ENCODE assay signal across 8 cellular contexts in genomic region chr5:150209020-150209635, GRCh38. TPM values are rescaled to one million over a fixed set of nuclear protein-coding genes. Genes with fewer than 3 reads are reported as not detected.
DNase-seq lines count a peak whose midpoint lies in the region; ATAC-seq lines count a peak whose summit lies in the region.

No MANE protein-coding gene starts in this region.

- no peak for ATAC-seq in HG03108 (IDR thresholded peaks at IDR 0.05; ENCODE audit: unreplicated experiment)

- no peak overlapping the region for H3K27ac Mint-ChIP-seq in T-helper 2 cell treated with Interferon-gamma antibody and Interleukin-4, amounts not matched to agents 5 μg/mL and 100 μg/mL, for 36 hours
- H3K27ac Mint-ChIP-seq in activated T-helper 1 cell treated with anti-CD3 and anti-CD28 coated beads, Interleukin-12 subunit alpha, Interleukin-12 subunit beta, Interleukin-2, Interleukin-4 antibody, amounts not matched to agents 30 ng/mL and 10 ng/mL and 1 ng/mL, durations not matched to agents 14 hours and 24 hours and 36 hours = no peak overlapping the region

- peaks cover 5% of the 10 kb centered on the region for H3K4me1 Mint-ChIP-seq in T-helper 2 cell treated with Interferon-gamma antibody and Interleukin-4, amounts not matched to agents 5 μg/mL and 100 μg/mL, for 36 hours (ENCODE audit: low read depth)
- peaks cover 9% of the 10 kb centered on the region for H3K4me1 Mint-ChIP-seq in activated T-helper 1 cell treated with anti-CD3 and anti-CD28 coated beads, Interleukin-12 subunit alpha, Interleukin-12 subunit beta, Interleukin-2, Interleukin-4 antibody, amounts not matched to agents 30 ng/mL and 10 ng/mL and 1 ng/mL, durations not matched to agents 14 hours and 24 hours and 36 hours (ENCODE audit: low read depth)

- intact Hi-C loops in activated T-helper 1 cell treated with anti-CD3 and anti-CD28 coated beads, Interleukin-12 subunit alpha, Interleukin-12 subunit beta, Interleukin-2, Interleukin-4 antibody, amounts not matched to agents 30 ng/mL and 10 ng/mL and 1 ng/mL, durations not matched to agents 14 hours and 24 hours and 36 hours (cut with micrococcal nuclease) = no loop called here

- no peaks in the 10 kb centered on the region for H3K9me3 Mint-ChIP-seq in T-helper 2 cell treated with Interferon-gamma antibody and Interleukin-4, amounts not matched to agents 5 μg/mL and 100 μg/mL, for 36 hours
- H3K9me3 Mint-ChIP-seq in activated T-helper 1 cell treated with anti-CD3 and anti-CD28 coated beads, Interleukin-12 subunit alpha, Interleukin-12 subunit beta, Interleukin-2, Interleukin-4 antibody, amounts not matched to agents 30 ng/mL and 10 ng/mL and 1 ng/mL, durations not matched to agents 14 hours and 24 hours and 36 hours = no peaks in the 10 kb centered on the region

- H3K4me3 Mint-ChIP-seq in T-helper 2 cell treated with Interferon-gamma antibody and Interleukin-4, amounts not matched to agents 5 μg/mL and 100 μg/mL, for 36 hours = no peak overlapping the region
- H3K4me3 Mint-ChIP-seq in activated T-helper 1 cell treated with anti-CD3 and anti-CD28 coated beads, Interleukin-12 subunit alpha, Interleukin-12 subunit beta, Interleukin-2, Interleukin-4 antibody, amounts not matched to agents 30 ng/mL and 10 ng/mL and 1 ng/mL, durations not matched to agents 14 hours and 24 hours and 36 hours = no peak overlapping the region

- DNase-seq in NCI-H2107 (lab: John Stamatoyannopoulos, UW) = peak; percentile 1
- no peak for DNase-seq in NCI-H2107 treated with DMSO at 0.1 percent for 48 hours (lab: John Stamatoyannopoulos, UW; ENCODE audit: unreplicated experiment)
- peak; percentile 5 for DNase-seq in T-helper 2 cell treated with Interferon-gamma antibody and Interleukin-4, amounts not matched to agents 5 μg/mL and 100 μg/mL, for 36 hours (ENCODE audit: low spot score)
- peak; percentile 42 for DNase-seq in fibroblast of gingiva (ENCODE audit: low read depth)
- peak; percentile 12 for DNase-seq in stimulated activated CD8-positive, alpha-beta memory T cell treated with anti-CD3 and anti-CD28 coated beads, Interleukin-4, amount 100 ng/mL, for 24 hours (ENCODE audit: low read depth)
- DNase-seq in NCI-H226 = no peak
- no peak for DNase-seq in activated T-helper 1 cell treated with anti-CD3 and anti-CD28 coated beads, Interleukin-12 subunit alpha, Interleukin-12 subunit beta, Interleukin-2, Interleukin-4 antibody, amounts not matched to agents 30 ng/mL and 10 ng/mL and 1 ng/mL, durations not matched to agents 14 hours and 24 hours and 36 hours (ENCODE audit: low spot score)

- peaks cover 14% of the 10 kb centered on the region for H3K27me3 Mint-ChIP-seq in T-helper 2 cell treated with Interferon-gamma antibody and Interleukin-4, amounts not matched to agents 5 μg/mL and 100 μg/mL, for 36 hours (ENCODE audit: low read depth)
- peaks cover 25% of the 10 kb centered on the region for H3K27me3 Mint-ChIP-seq in activated T-helper 1 cell treated with anti-CD3 and anti-CD28 coated beads, Interleukin-12 subunit alpha, Interleukin-12 subunit beta, Interleukin-2, Interleukin-4 antibody, amounts not matched to agents 30 ng/mL and 10 ng/mL and 1 ng/mL, durations not matched to agents 14 hours and 24 hours and 36 hours (ENCODE audit: insufficient read depth)

- no peaks in the 10 kb centered on the region for H3K36me3 Mint-ChIP-seq in T-helper 2 cell treated with Interferon-gamma antibody and Interleukin-4, amounts not matched to agents 5 μg/mL and 100 μg/mL, for 36 hours (ENCODE audit: low read depth)
- no peaks in the 10 kb centered on the region for H3K36me3 Mint-ChIP-seq in activated T-helper 1 cell treated with anti-CD3 and anti-CD28 coated beads, Interleukin-12 subunit alpha, Interleukin-12 subunit beta, Interleukin-2, Interleukin-4 antibody, amounts not matched to agents 30 ng/mL and 10 ng/mL and 1 ng/mL, durations not matched to agents 14 hours and 24 hours and 36 hours (ENCODE audit: low read depth)

RNA-seq across cellular contexts. Expression of gene SLC6A7, which starts 19.3 kb away (rescaled TPM):
- not detected in 2 replicates for total RNA-seq in activated T-helper 1 cell treated with anti-CD3 and anti-CD28 coated beads, Interleukin-12 subunit alpha, Interleukin-12 subunit beta, Interleukin-2, Interleukin-4 antibody, amounts not matched to agents 30 ng/mL and 10 ng/mL and 1 ng/mL, durations not matched to agents 14 hours and 24 hours and 36 hours

RNA-seq across cellular contexts. Expression of gene CDX1, which starts 42.5 kb away (rescaled TPM):
- not detected in 2 replicates for total RNA-seq in activated T-helper 1 cell treated with anti-CD3 and anti-CD28 coated beads, Interleukin-12 subunit alpha, Interleukin-12 subunit beta, Interleukin-2, Interleukin-4 antibody, amounts not matched to agents 30 ng/mL and 10 ng/mL and 1 ng/mL, durations not matched to agents 14 hours and 24 hours and 36 hours

RNA-seq across cellular contexts. Expression of gene PDGFRB, which starts 53.5 kb away (rescaled TPM):
- total RNA-seq in activated T-helper 1 cell treated with anti-CD3 and anti-CD28 coated beads, Interleukin-12 subunit alpha, Interleukin-12 subunit beta, Interleukin-2, Interleukin-4 antibody, amounts not matched to agents 30 ng/mL and 10 ng/mL and 1 ng/mL, durations not matched to agents 14 hours and 24 hours and 36 hours = 0.76 and 1.0 TPM in 2 replicates

Comparison
In these comparisons a context has a peak if more than half of its experiments do, and no peak if none do; other contexts are left out.
1. DNase-seq: peak in NCI-H2107 (single experiment), T-helper 2 cell treated with Interferon-gamma antibody and Interleukin-4, amounts not matched to agents 5 μg/mL and 100 μg/mL, for 36 hours (single experiment), fibroblast of gingiva (single experiment) and stimulated activated CD8-positive, alpha-beta memory T cell treated with anti-CD3 and anti-CD28 coated beads, Interleukin-4, amount 100 ng/mL, for 24 hours (single experiment); none in NCI-H2107 treated with DMSO at 0.1 percent for 48 hours (single experiment), NCI-H226 (single experiment) and activated T-helper 1 cell treated with anti-CD3 and anti-CD28 coated beads, Interleukin-12 subunit alpha, Interleukin-12 subunit beta, Interleukin-2, Interleukin-4 antibody, amounts not matched to agents 30 ng/mL and 10 ng/mL and 1 ng/mL, durations not matched to agents 14 hours and 24 hours and 36 hours (single experiment).